ENCODE assay signal across 8 cellular contexts in genomic region chr17:21214777-21215541, GRCh38. TPM values are rescaled to one million over a fixed set of nuclear protein-coding genes. Genes with fewer than 3 reads are reported as not detected.
DNase-seq lines count a peak whose midpoint lies in the region; ATAC-seq and TF ChIP-seq lines count a peak whose summit lies in the region.

No MANE protein-coding gene starts in this region.

- TF ChIP-seq CTCF in activated B cell treated with CpG ODN at 0.5 μM for 24 hours (IDR thresholded peaks at IDR 0.05) (no peak), glutamatergic neuron (IDR thresholded peaks at IDR 0.05; ENCODE audit: partially characterized antibody, unreplicated experiment) (no peak), progenitor cell of endocrine pancreas (IDR thresholded peaks at IDR 0.05; ENCODE audit: unreplicated experiment) (no peak)

- peak; percentile 9 for ATAC-seq in HG03064 (IDR thresholded peaks at IDR 0.05; ENCODE audit: low read depth, unreplicated experiment)
- peak; percentile 2 for ATAC-seq in activated B cell treated with CpG ODN at 0.5 μM for 24 hours (ENCODE audit: low read depth)

- peak; percentile 67 for DNase-seq in activated CD4-positive, alpha-beta T cell treated with anti-CD3 and anti-CD28 coated beads, Interleukin-2, amount 10 ng/mL, durations not matched to agents 24 days and 14 days
- no peak for DNase-seq in activated CD4-positive, alpha-beta T cell treated with anti-CD3 and anti-CD28 coated beads, Interleukin-2, amount 50 U/mL, for 4 hours
- DNase-seq in activated B cell treated with CpG ODN at 0.5 μM for 24 hours (no peak), glutamatergic neuron (no peak), progenitor cell of endocrine pancreas (ENCODE audit: low spot score, unreplicated experiment) (no peak), NK-92 (lab: John Stamatoyannopoulos, UW; ENCODE audit: unreplicated experiment) (no peak), inferior parietal cortex (ENCODE audit: extremely low spot score) (no peak)

- POLR2A ChIA-PET in activated B cell treated with CpG ODN at 0.5 μM for 24 hours (lab: Charles Lee), result interaction anchor here (0.5 to 3.2 kb wide), 5 partner anchors 61 to 176 kb away, joined by 3 to 20 read pairs (median 6); partner anchors contain the start of gene USP22

- no peaks in the 10 kb centered on the region for H3K9me3 Mint-ChIP-seq in activated CD4-positive, alpha-beta T cell treated with anti-CD3 and anti-CD28 coated beads, Interleukin-2, amount 10 ng/mL, durations not matched to agents 24 days and 14 days
- H3K9me3 Mint-ChIP-seq in activated B cell treated with CpG ODN at 0.5 μM for 24 hours (no peaks in the 10 kb centered on the region), glutamatergic neuron (ENCODE audit: unreplicated experiment) (peaks cover 5% of the 10 kb centered on the region), progenitor cell of endocrine pancreas (ENCODE audit: low read depth) (no peaks in the 10 kb centered on the region)

- H3K36me3 Mint-ChIP-seq in activated CD4-positive, alpha-beta T cell treated with anti-CD3 and anti-CD28 coated beads, Interleukin-2, amount 10 ng/mL, durations not matched to agents 24 days and 14 days (ENCODE audit: low read depth), result peaks cover 23% of the 10 kb centered on the region
- H3K36me3 Mint-ChIP-seq in activated B cell treated with CpG ODN at 0.5 μM for 24 hours (ENCODE audit: low read depth), result peaks cover 14% of the 10 kb centered on the region
- no peaks in the 10 kb centered on the region for H3K36me3 Mint-ChIP-seq in glutamatergic neuron (ENCODE audit: unreplicated experiment)
- H3K36me3 Mint-ChIP-seq in progenitor cell of endocrine pancreas (ENCODE audit: insufficient read depth), result peaks cover 2% of the 10 kb centered on the region

- CTCF ChIA-PET in activated B cell treated with CpG ODN at 0.5 μM for 24 hours (lab: Charles Lee), result interaction anchor here (0.9 to 1.2 kb wide), 2 partner anchors 73 to 96 kb away, joined by 3 to 4 read pairs; no protein-coding TSS in a partner anchor

- H3K27ac Mint-ChIP-seq in activated CD4-positive, alpha-beta T cell treated with anti-CD3 and anti-CD28 coated beads, Interleukin-2, amount 10 ng/mL, durations not matched to agents 24 days and 14 days, result peak overlapping the region; percentile 88
- H3K27ac Mint-ChIP-seq in activated B cell treated with CpG ODN at 0.5 μM for 24 hours (peak overlapping the region; percentile 84), glutamatergic neuron (ENCODE audit: unreplicated experiment) (peak overlapping the region; percentile 89), progenitor cell of endocrine pancreas (peak overlapping the region; percentile 90)

- peak overlapping the region; percentile 90 for H3K4me3 Mint-ChIP-seq in activated CD4-positive, alpha-beta T cell treated with anti-CD3 and anti-CD28 coated beads, Interleukin-2, amount 10 ng/mL, durations not matched to agents 24 days and 14 days
- H3K4me3 Mint-ChIP-seq in activated B cell treated with CpG ODN at 0.5 μM for 24 hours, result peak overlapping the region; percentile 89
- H3K4me3 Mint-ChIP-seq in glutamatergic neuron (ENCODE audit: unreplicated experiment), result peak overlapping the region; percentile 86
- H3K4me3 Mint-ChIP-seq in progenitor cell of endocrine pancreas (ENCODE audit: low read depth), result peak overlapping the region; percentile 79

- peaks cover 48% of the 10 kb centered on the region for H3K4me1 Mint-ChIP-seq in activated CD4-positive, alpha-beta T cell treated with anti-CD3 and anti-CD28 coated beads, Interleukin-2, amount 10 ng/mL, durations not matched to agents 24 days and 14 days
- H3K4me1 Mint-ChIP-seq in activated B cell treated with CpG ODN at 0.5 μM for 24 hours (peaks cover 46% of the 10 kb centered on the region), glutamatergic neuron (ENCODE audit: low read depth, unreplicated experiment) (peaks cover 32% of the 10 kb centered on the region), progenitor cell of endocrine pancreas (ENCODE audit: low read depth) (peaks cover 26% of the 10 kb centered on the region)

- intact Hi-C loops in activated CD4-positive, alpha-beta T cell treated with anti-CD3 and anti-CD28 coated beads, Interleukin-2, amount 10 ng/mL, durations not matched to agents 24 days and 14 days (cut with micrococcal nuclease), result loop anchor here (1.0 to 2.0 kb wide), 4 partner anchors 38 to 172 kb away; partner anchors contain the start of genes DHRS7B, NATD1 and USP22
- intact Hi-C loops in activated B cell treated with CpG ODN at 0.5 μM for 24 hours (cut with micrococcal nuclease), result loop anchor here (1.0 to 5.0 kb wide), 8 partner anchors 38 to 1058 kb away; partner anchors contain the start of genes DHRS7B, NATD1 and USP22

- H3K27me3 Mint-ChIP-seq in activated CD4-positive, alpha-beta T cell treated with anti-CD3 and anti-CD28 coated beads, Interleukin-2, amount 10 ng/mL, durations not matched to agents 24 days and 14 days, result no peaks in the 10 kb centered on the region
- H3K27me3 Mint-ChIP-seq in activated B cell treated with CpG ODN at 0.5 μM for 24 hours, result no peaks in the 10 kb centered on the region
- H3K27me3 Mint-ChIP-seq in glutamatergic neuron (ENCODE audit: unreplicated experiment), result no peaks in the 10 kb centered on the region
- no peaks in the 10 kb centered on the region for H3K27me3 Mint-ChIP-seq in progenitor cell of endocrine pancreas

RNA-seq across cellular contexts. Expression of gene TMEM11, which starts 1.0 kb away (rescaled TPM):
- 33.5 and 34.7 TPM in 2 replicates for total RNA-seq in activated CD4-positive, alpha-beta T cell treated with anti-CD3 and anti-CD28 coated beads, Interleukin-2, amount 10 ng/mL, durations not matched to agents 24 days and 14 days
- total RNA-seq in activated B cell treated with CpG ODN at 0.5 μM for 24 hours (21.2 and 22.2 TPM in 2 replicates), glutamatergic neuron (ENCODE audit: unreplicated experiment) (26.0 TPM), progenitor cell of endocrine pancreas (22.2 and 22.6 TPM in 2 replicates)

RNA-seq across cellular contexts. Expression of gene NATD1, which starts 38.3 kb away (rescaled TPM):
- 1.1 TPM in 2 replicates for total RNA-seq in activated CD4-positive, alpha-beta T cell treated with anti-CD3 and anti-CD28 coated beads, Interleukin-2, amount 10 ng/mL, durations not matched to agents 24 days and 14 days
- total RNA-seq in activated B cell treated with CpG ODN at 0.5 μM for 24 hours (1.5 and 1.7 TPM in 2 replicates), glutamatergic neuron (ENCODE audit: unreplicated experiment) (45.9 TPM), progenitor cell of endocrine pancreas (13.5 TPM in 2 replicates)
